Comparison of ENCODE assay signal across 8 cellular contexts in the genomic region with DNA sequence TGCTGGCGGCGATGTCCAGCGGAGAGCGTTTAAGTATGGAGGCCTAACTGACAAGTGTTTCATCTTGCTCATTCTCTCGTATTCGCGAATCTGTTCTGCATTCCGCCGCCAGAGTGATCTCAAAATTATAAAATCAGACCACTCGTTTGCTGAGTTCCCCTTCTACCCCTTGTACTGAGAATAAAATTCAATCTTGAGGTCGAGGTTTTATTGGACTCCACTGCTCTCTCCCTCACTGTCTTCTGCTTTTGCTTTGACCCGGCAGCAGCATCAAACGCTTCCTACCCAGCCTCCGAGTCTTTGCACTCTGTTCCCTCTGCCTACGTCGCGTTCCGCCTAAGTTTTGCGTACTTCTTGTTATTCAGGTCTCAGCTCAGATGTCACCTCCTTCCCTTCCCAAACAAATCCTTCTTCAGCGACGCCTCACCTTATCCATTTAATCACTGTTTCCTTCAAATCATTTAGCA. TPM values are rescaled to one million over a fixed set of nuclear protein-coding genes. Genes with fewer than 3 reads are reported as not detected.
A peak's percentile ranks its signal among the peaks of the same experiment; 100 is the strongest.
DNase-seq lines count a peak whose midpoint lies in the region; TF ChIP-seq lines count a peak whose summit lies in the region.

No MANE protein-coding gene starts in this region.

- H3K4me2 ChIP-seq in trophoblast cell (ENCODE audit: low read length), result peak overlapping the region; percentile 67

- CTCF ChIA-PET in CD4-positive, alpha-beta memory T cell (lab: Charles Lee; ENCODE audit: partially characterized antibody), result interaction anchor here (1.1 to 2.2 kb wide), 3 partner anchors 26 to 128 kb away, joined by 3 to 11 read pairs (median 4); a partner anchor contains a TSS

- in situ Hi-C loops in GM13977 (cut with MboI; ENCODE audit: low pct_unique_long_range_greater_than_20kb, low sequenced_read_pairs, unreplicated experiment), result no loop called here

- no peak overlapping the region for H3K27ac Mint-ChIP-seq in CD4-positive, alpha-beta memory T cell
- no peak overlapping the region for H3K27ac Mint-ChIP-seq in T-helper 2 cell treated with Interferon-gamma antibody and Interleukin-4, amounts not matched to agents 5 μg/mL and 100 μg/mL, for 36 hours

- H3K4me3 ChIP-seq in CD4-positive, alpha-beta memory T cell (ENCODE audit: low read length in 2 of 2), result peak overlapping the region; percentile 85 to 88
- H3K4me3 ChIP-seq in HL-60 (replicated peaks; ENCODE audit: insufficient read depth, low read length) (peak overlapping the region; percentile 68), esophagus squamous epithelium (peak overlapping the region; percentile 73 to 93 (median 82)), trophoblast cell (ENCODE audit: low read depth, low read length) (peak overlapping the region; percentile 90)

- no peak overlapping the region for H3K4me3 Mint-ChIP-seq in CD4-positive, alpha-beta memory T cell
- H3K4me3 Mint-ChIP-seq in T-helper 2 cell treated with Interferon-gamma antibody and Interleukin-4, amounts not matched to agents 5 μg/mL and 100 μg/mL, for 36 hours, result no peak overlapping the region

- H4K91ac ChIP-seq in trophoblast cell (ENCODE audit: low read depth, low read length), result peak overlapping the region; percentile 33

- H4K12ac ChIP-seq in trophoblast cell (ENCODE audit: low read depth, low read length), result peak overlapping the region; percentile 76

- DNase-seq in CD4-positive, alpha-beta memory T cell, result peak; percentile 23 to 52 (median 33)
- DNase-seq in HL-60 (ENCODE audit: low read depth in 1 of 2, low spot score in 1 of 2) (peak in 1 of 2 experiments; percentile 75), esophagus squamous epithelium (lab: John Stamatoyannopoulos, UW) (no peak), trophoblast cell (peak in 1 of 2 donors; percentile 43), GM13977 (ENCODE audit: low spot score) (no peak), A172 (ENCODE audit: low spot score) (no peak), NK-92 (lab: John Stamatoyannopoulos, UW; ENCODE audit: unreplicated experiment) (no peak)
- peak; percentile 39 for DNase-seq in T-helper 2 cell treated with Interferon-gamma antibody and Interleukin-4, amounts not matched to agents 5 μg/mL and 100 μg/mL, for 36 hours (ENCODE audit: low spot score)

- H3K79me1 ChIP-seq in trophoblast cell (ENCODE audit: low read length), result peaks cover 10% of the 10 kb centered on the region

- H3K4ac ChIP-seq in trophoblast cell (ENCODE audit: low read depth, low read length), result peak overlapping the region; percentile 26

- peak overlapping the region; percentile 82 for H4K8ac ChIP-seq in trophoblast cell (ENCODE audit: low read depth, low read length)

- H2BK5ac ChIP-seq in trophoblast cell (ENCODE audit: low read depth, low read length, poor library complexity), result no peak overlapping the region

- H3K4me1 Mint-ChIP-seq in CD4-positive, alpha-beta memory T cell, result peaks cover 19 to 31% (median 24%) of the 10 kb centered on the region in 4 donors
- H3K4me1 Mint-ChIP-seq in T-helper 2 cell treated with Interferon-gamma antibody and Interleukin-4, amounts not matched to agents 5 μg/mL and 100 μg/mL, for 36 hours (ENCODE audit: low read depth), result peaks cover 29% of the 10 kb centered on the region

- H3K14ac ChIP-seq in trophoblast cell (ENCODE audit: low read length), result peak overlapping the region; percentile 60

- H3K79me2 ChIP-seq in trophoblast cell (ENCODE audit: control insufficient read depth, insufficient read depth, low read length, poor library complexity), result peaks cover 14% of the 10 kb centered on the region

- H3K27me3 Mint-ChIP-seq in CD4-positive, alpha-beta memory T cell, result no peaks in the 10 kb centered on the region
- no peaks in the 10 kb centered on the region for H3K27me3 Mint-ChIP-seq in T-helper 2 cell treated with Interferon-gamma antibody and Interleukin-4, amounts not matched to agents 5 μg/mL and 100 μg/mL, for 36 hours (ENCODE audit: low read depth)

- POLR2A ChIA-PET in CD4-positive, alpha-beta memory T cell (lab: Charles Lee; ENCODE audit: partially characterized antibody), result interaction anchor here (0.6 to 8.6 kb wide), 16 partner anchors 10 to 1127 kb away, joined by 3 to 224 read pairs (median 6); a partner anchor contains a TSS

- 0 to 1% methylated on average over 18 to 21 of the region's 21 CpGs for WGBS in esophagus squamous epithelium, 2 donors
- no CpG with 5 or more reads among the region's 21 CpGs for WGBS in trophoblast cell (ENCODE audit: extremely low coverage, insufficient coverage, insufficient read length)

- no peaks in the 10 kb centered on the region for H3K9me3 ChIP-seq in CD4-positive, alpha-beta memory T cell (ENCODE audit: control insufficient read depth in 1 of 2, low read length in 2 of 2)
- H3K9me3 ChIP-seq in esophagus squamous epithelium (no peaks in the 10 kb centered on the region), trophoblast cell (ENCODE audit: insufficient read depth, low read depth, low read length) (no peaks in the 10 kb centered on the region)

- no peak overlapping the region for H2AK5ac ChIP-seq in trophoblast cell (ENCODE audit: low read length)

- peak overlapping the region; percentile 56 for H2AFZ ChIP-seq in trophoblast cell (ENCODE audit: insufficient read depth, low read length, poor library complexity)

- no peak for TF ChIP-seq POLR2A in esophagus squamous epithelium (IDR thresholded peaks at IDR 0.05)

- H3K36me3 Mint-ChIP-seq in CD4-positive, alpha-beta memory T cell, result peaks cover 7 to 23% of the 10 kb centered on the region in 2 donors
- peaks cover 43% of the 10 kb centered on the region for H3K36me3 Mint-ChIP-seq in T-helper 2 cell treated with Interferon-gamma antibody and Interleukin-4, amounts not matched to agents 5 μg/mL and 100 μg/mL, for 36 hours (ENCODE audit: low read depth)

- peak overlapping the region; percentile 16 for H2BK120ac ChIP-seq in trophoblast cell (ENCODE audit: insufficient read depth, low read length, poor library complexity)

- H3K23ac ChIP-seq in trophoblast cell (ENCODE audit: low read length), result no peak overlapping the region

- H2BK12ac ChIP-seq in trophoblast cell (ENCODE audit: low read length), result no peak overlapping the region

- H3K27me3 ChIP-seq in CD4-positive, alpha-beta memory T cell (ENCODE audit: insufficient read depth, low read length), result no peaks in the 10 kb centered on the region
- no peaks in the 10 kb centered on the region for H3K27me3 ChIP-seq in HL-60 (ENCODE audit: insufficient read depth, poor library complexity, severe bottlenecking)
- no peaks in the 10 kb centered on the region for H3K27me3 ChIP-seq in esophagus squamous epithelium
- H3K27me3 ChIP-seq in trophoblast cell (ENCODE audit: insufficient read depth, low read length), result no peaks in the 10 kb centered on the region

- H3K9me3 Mint-ChIP-seq in CD4-positive, alpha-beta memory T cell, result no peaks in the 10 kb centered on the region
- no peaks in the 10 kb centered on the region for H3K9me3 Mint-ChIP-seq in T-helper 2 cell treated with Interferon-gamma antibody and Interleukin-4, amounts not matched to agents 5 μg/mL and 100 μg/mL, for 36 hours

- TF ChIP-seq CTCF in HL-60 (IDR thresholded peaks at IDR 0.05; ENCODE audit: insufficient read depth, low read length) (no peak), esophagus squamous epithelium (IDR thresholded peaks at IDR 0.05) (no peak), GM13977 (IDR thresholded peaks at IDR 0.05; ENCODE audit: extremely low read depth, insufficient read depth, missing control alignments) (no peak)

- peak overlapping the region; percentile 50 for H3K18ac ChIP-seq in trophoblast cell (ENCODE audit: low read length)

- intact Hi-C loops in CD4-positive, alpha-beta memory T cell (cut with micrococcal nuclease), result loop anchor here (1.0 to 10.0 kb wide), 5 partner anchors 26 to 447 kb away; a partner anchor contains a TSS
- intact Hi-C loops in esophagus squamous epithelium (cut with DNase I), result no loop called here

- peaks cover 45% of the 10 kb centered on the region for H3K4me1 ChIP-seq in CD4-positive, alpha-beta memory T cell (ENCODE audit: insufficient read depth, low read length)
- H3K4me1 ChIP-seq in esophagus squamous epithelium (peaks cover 11 to 43% (median 33%) of the 10 kb centered on the region in 3 donors), trophoblast cell (ENCODE audit: control insufficient read depth in 1 of 2, insufficient read depth in 2 of 2, low read length in 2 of 2) (peaks cover 3% of the 10 kb centered on the region in 2 experiments)

- H3K9ac ChIP-seq in trophoblast cell (ENCODE audit: low read length), result peak overlapping the region; percentile 91

- peak overlapping the region; percentile 98 for H3K27ac ChIP-seq in CD4-positive, alpha-beta memory T cell (ENCODE audit: low read depth, low read length)
- H3K27ac ChIP-seq in HL-60 (replicated peaks) (peak overlapping the region; percentile 100), esophagus squamous epithelium (peak overlapping the region; percentile 97 to 100 (median 99)), trophoblast cell (ENCODE audit: low read depth, low read length) (peak overlapping the region; percentile 77)

- peaks cover 5% of the 10 kb centered on the region for H3K36me3 ChIP-seq in CD4-positive, alpha-beta memory T cell (ENCODE audit: insufficient read depth, low read length)
- peaks cover 0 to 6% (median 0%) of the 10 kb centered on the region in 3 donors for H3K36me3 ChIP-seq in esophagus squamous epithelium
- H3K36me3 ChIP-seq in trophoblast cell (ENCODE audit: control insufficient read depth in 1 of 2, insufficient read depth in 2 of 2, low read length in 2 of 2), result peaks cover 6% of the 10 kb centered on the region in 2 experiments

RNA-seq across cellular contexts. Expression of a gene that starts 0.5 kb away (rescaled TPM):
- 10 to 100 TPM; 29.7 to 30.9 TPM for total RNA-seq in CD4-positive, alpha-beta memory T cell
- polyA plus RNA-seq in CD4-positive, alpha-beta memory T cell, result 1 to 10 TPM; 3.3 to 3.7 TPM
- 10 to 100 TPM in 3 of 4 donors, 1 to 10 TPM in 1; 9.0 to 33.7 (median 14.4) TPM for total RNA-seq in esophagus squamous epithelium
- polyA plus RNA-seq in trophoblast cell (2013), result 48.3 and 49.9 TPM in 2 replicates
- total RNA-seq in A172 (2014; rRNA removed; shearing (Covaris generic)), result 43.3 and 49.0 TPM in 2 replicates

RNA-seq across cellular contexts. Expression of a gene that starts 0.8 kb away (rescaled TPM):
- 100 to 1,000 TPM; 138 to 141 TPM for total RNA-seq in CD4-positive, alpha-beta memory T cell
- polyA plus RNA-seq in CD4-positive, alpha-beta memory T cell, result 10 to 100 TPM; 16.1 to 50.0 TPM
- total RNA-seq in esophagus squamous epithelium, result 10 to 100 TPM; 40.9 to 78.6 (median 63.8) TPM
- 90.0 and 93.1 TPM in 2 replicates for polyA plus RNA-seq in trophoblast cell (2013)
- 54.0 and 69.1 TPM in 2 replicates for total RNA-seq in A172 (2014; rRNA removed; shearing (Covaris generic))

RNA-seq across cellular contexts. Expression of a gene that starts 26.8 kb away (rescaled TPM):
- 10 to 100 TPM; 52.0 to 59.9 TPM for total RNA-seq in CD4-positive, alpha-beta memory T cell
- polyA plus RNA-seq in CD4-positive, alpha-beta memory T cell, result 10 to 100 TPM in 1 of 2 donors, 1 to 10 TPM in 1; 5.4 to 13.9 TPM
- total RNA-seq in esophagus squamous epithelium, result 10 to 100 TPM; 15.6 to 27.7 (median 20.0) TPM
- 63.0 and 64.9 TPM in 2 replicates for polyA plus RNA-seq in trophoblast cell (2013)
- 19.7 and 30.2 TPM in 2 replicates for total RNA-seq in A172 (2014; rRNA removed; shearing (Covaris generic))

Comparison
In these comparisons a context has a peak if more than half of its experiments do, and no peak if none do; other contexts are left out.
1. DNase-seq: peak in CD4-positive, alpha-beta memory T cell (5 of 5) and T-helper 2 cell treated with Interferon-gamma antibody and Interleukin-4, amounts not matched to agents 5 μg/mL and 100 μg/mL, for 36 hours (single experiment); none in esophagus squamous epithelium (single experiment), GM13977 (single experiment), A172 (single experiment) and NK-92 (single experiment).
2. Peak in every context shown above with its lines, with median percentiles within 50 percentile points of each other: H3K27ac ChIP-seq and H3K4me3 ChIP-seq.